Comparison of ENCODE assay signal across 1 cellular context in genomic region chr9:89801723-89802680, GRCh38.
A peak's percentile ranks its signal among the peaks of the same experiment; 100 is the strongest.
TF ChIP-seq lines count a peak whose summit lies in the region.

No MANE protein-coding gene starts in this region.

TF ChIP-seq in liver, 16 proteins besides CTCF, POLR2A, EP300 and RAD21:
- no peak for TF ChIP-seq REST (IDR thresholded peaks at IDR 0.05)
- peak; percentile 10 for TF ChIP-seq SP1 (IDR thresholded peaks at IDR 0.05)
- peak; percentile 28 to 35 for TF ChIP-seq HNF4A (conservative IDR thresholded peaks at IDR 0.05)
